Comparison of ENCODE assay signal across 24 cellular contexts in genomic region chr18:49524349-49524748, GRCh38. TPM values are rescaled to one million over a fixed set of nuclear protein-coding genes. Genes with fewer than 3 reads are reported as not detected.
"Had no signal": no experiment of that assay in that cellular context is flagged by ENCODE, and none has a peak within 500 bp of the region (broad histone marks: within the 10 kb centered on the region; RNA-seq: fewer than 3 reads in every experiment).

No MANE protein-coding gene starts in this region.

- DNase-seq: activated CD4-positive, alpha-beta memory T cell treated with anti-CD3 and anti-CD28 coated beads for 36 hours; activated CD4-positive, alpha-beta T cell treated with anti-CD3 and anti-CD28 coated beads for 4 hours; activated CD4-positive, CD25-positive, alpha-beta regulatory T cell; activated naive CD4-positive, alpha-beta T cell treated with anti-CD3 and anti-CD28 coated beads, Interleukin-2, amount 10 ng/mL, durations not matched to agents 7 days and 5 days; activated T-cell treated with anti-CD3 and anti-CD28 coated beads, Interleukin-2, amount 50 U/mL, for 48 hours; amygdala; colonic mucosa; foreskin fibroblast; midbrain; nucleus accumbens; sigmoid colon; stimulated activated CD4-positive, alpha-beta T cell treated with anti-CD3 and anti-CD28 coated beads, Interleukin-2, amount 100 ng/mL, for 48 hours; stimulated activated CD8-positive, alpha-beta memory T cell treated with anti-CD3 and anti-CD28 coated beads, Interleukin-4, amount 100 ng/mL, for 48 hours; stimulated activated naive B cell treated with anti-CD40 and anti-IgM and Interleukin-4, amounts not matched to agents 10 μg/mL and 1 μg/mL and 100 μg/mL, for 72 hours; SW 1271; T-helper 17 cell; transverse colon had no signal

- H3K4me3 ChIP-seq: colonic mucosa, lung, sigmoid colon, smooth muscle cell, transverse colon had no signal

- H3K36me3 Mint-ChIP-seq: activated CD4-positive, alpha-beta memory T cell treated with anti-CD3 and anti-CD28 coated beads for 36 hours; activated naive CD4-positive, alpha-beta T cell treated with anti-CD3 and anti-CD28 coated beads, Interleukin-2, amount 10 ng/mL, durations not matched to agents 7 days and 5 days; natural killer cell treated with Interleukin-12 subunit alpha and Interleukin-12 subunit beta and Interleukin-15 and Interleukin-18, amount 100 ng/mL, for 72 hours; stimulated activated naive B cell treated with anti-CD40 and anti-IgM and Interleukin-4, amounts not matched to agents 10 μg/mL and 1 μg/mL and 100 μg/mL, for 72 hours had no signal

- H3K27ac Mint-ChIP-seq: activated CD4-positive, alpha-beta memory T cell treated with anti-CD3 and anti-CD28 coated beads for 36 hours; activated naive CD4-positive, alpha-beta T cell treated with anti-CD3 and anti-CD28 coated beads, Interleukin-2, amount 10 ng/mL, durations not matched to agents 7 days and 5 days; natural killer cell treated with Interleukin-12 subunit alpha and Interleukin-12 subunit beta and Interleukin-15 and Interleukin-18, amount 100 ng/mL, for 72 hours; stimulated activated naive B cell treated with anti-CD40 and anti-IgM and Interleukin-4, amounts not matched to agents 10 μg/mL and 1 μg/mL and 100 μg/mL, for 72 hours; T-helper 17 cell had no signal

- FAIRE-seq: bronchial epithelial cell, keratinocyte had no signal

- H3K9ac ChIP-seq: parathyroid adenoma had no signal

- H3K27me3 ChIP-seq: colonic mucosa, sigmoid colon, transverse colon had no signal

- ATAC-seq: left lobe of liver; stimulated activated naive B cell treated with anti-CD40 and anti-IgM and Interleukin-4, amounts not matched to agents 10 μg/mL and 1 μg/mL and 100 μg/mL, for 72 hours; T-helper 17 cell had no signal

- H3K4me2 ChIP-seq: smooth muscle cell had no signal

- H3K27ac ChIP-seq: colonic mucosa, parathyroid adenoma, sigmoid colon, transverse colon had no signal

- H3K9me3 ChIP-seq: colonic mucosa, sigmoid colon, transverse colon had no signal

- H3K4me1 ChIP-seq: colonic mucosa, parathyroid adenoma, sigmoid colon had no signal

- H3K4me1 Mint-ChIP-seq: activated naive CD4-positive, alpha-beta T cell treated with anti-CD3 and anti-CD28 coated beads, Interleukin-2, amount 10 ng/mL, durations not matched to agents 7 days and 5 days; stimulated activated naive B cell treated with anti-CD40 and anti-IgM and Interleukin-4, amounts not matched to agents 10 μg/mL and 1 μg/mL and 100 μg/mL, for 72 hours; T-helper 17 cell had no signal

- H3K36me3 ChIP-seq: colonic mucosa, sigmoid colon, transverse colon had no signal

- H3K9me3 Mint-ChIP-seq: activated CD4-positive, alpha-beta memory T cell treated with anti-CD3 and anti-CD28 coated beads for 36 hours; activated naive CD4-positive, alpha-beta T cell treated with anti-CD3 and anti-CD28 coated beads, Interleukin-2, amount 10 ng/mL, durations not matched to agents 7 days and 5 days; natural killer cell treated with Interleukin-12 subunit alpha and Interleukin-12 subunit beta and Interleukin-15 and Interleukin-18, amount 100 ng/mL, for 72 hours; stimulated activated naive B cell treated with anti-CD40 and anti-IgM and Interleukin-4, amounts not matched to agents 10 μg/mL and 1 μg/mL and 100 μg/mL, for 72 hours had no signal

- H2AFZ ChIP-seq: parathyroid adenoma had no signal

- H3K4me3 Mint-ChIP-seq: activated CD4-positive, alpha-beta memory T cell treated with anti-CD3 and anti-CD28 coated beads for 36 hours; activated naive CD4-positive, alpha-beta T cell treated with anti-CD3 and anti-CD28 coated beads, Interleukin-2, amount 10 ng/mL, durations not matched to agents 7 days and 5 days; natural killer cell treated with Interleukin-12 subunit alpha and Interleukin-12 subunit beta and Interleukin-15 and Interleukin-18, amount 100 ng/mL, for 72 hours; stimulated activated naive B cell treated with anti-CD40 and anti-IgM and Interleukin-4, amounts not matched to agents 10 μg/mL and 1 μg/mL and 100 μg/mL, for 72 hours; T-helper 17 cell had no signal

- H3K79me2 ChIP-seq: parathyroid adenoma had no signal

RNA-seq across cellular contexts. Expression of gene LIPG, which starts 37.5 kb away (rescaled TPM):
- total RNA-seq: T-helper 17 cell had no signal
